ENCODE assay signal across 25 cellular contexts in genomic region chr1:81752840-81753239, GRCh38.
"Had no signal": no experiment of that assay in that cellular context is flagged by ENCODE, and none has a peak within 500 bp of the region (broad histone marks: within the 10 kb centered on the region; RNA-seq: fewer than 3 reads in every experiment).

No MANE protein-coding gene starts in this region.

- H3K27me3 Mint-ChIP-seq: dendritic cell treated with granulocyte-macrophage colony-stimulating factor and Interleukin-4, amounts not matched to agents 40 ng/mL and 50 ng/mL, for 4 days; effector memory CD8-positive, alpha-beta T cell had no signal

- H3K4me3 ChIP-seq: colonic mucosa, coronary artery, dorsolateral prefrontal cortex, esophagus muscularis mucosa, esophagus squamous epithelium, gastrocnemius medialis, gastroesophageal sphincter, heart left ventricle, heart right ventricle, hepatocyte had no signal

- H3K4me1 ChIP-seq: colonic mucosa, foreskin keratinocyte, gastrocnemius medialis, gastroesophageal sphincter had no signal

- H3K9me3 ChIP-seq: colonic mucosa, esophagus muscularis mucosa, gastrocnemius medialis, gastroesophageal sphincter, heart left ventricle, heart right ventricle had no signal

- H3K4me3 Mint-ChIP-seq: dendritic cell treated with granulocyte-macrophage colony-stimulating factor and Interleukin-4, amounts not matched to agents 40 ng/mL and 50 ng/mL, for 4 days; effector memory CD8-positive, alpha-beta T cell; endodermal cell had no signal

- H3K27me3 ChIP-seq: colonic mucosa, dorsolateral prefrontal cortex, esophagus muscularis mucosa, esophagus squamous epithelium, foreskin keratinocyte, gastrocnemius medialis, gastroesophageal sphincter, heart left ventricle, heart right ventricle, hepatocyte had no signal

- H3K4me1 Mint-ChIP-seq: endodermal cell had no signal

- H3K27ac ChIP-seq: colonic mucosa, coronary artery, dorsolateral prefrontal cortex, epithelial cell of prostate, esophagus muscularis mucosa, esophagus squamous epithelium, foreskin keratinocyte, gastrocnemius medialis, gastroesophageal sphincter, heart left ventricle, heart right ventricle, hepatocyte had no signal

- H3K9me3 Mint-ChIP-seq: endodermal cell had no signal

- DNase-seq: colonic mucosa; cortex of kidney; dermis blood vessel endothelial cell; dorsolateral prefrontal cortex; effector CD4-positive, alpha-beta T cell; effector CD8-positive, alpha-beta T cell; effector memory CD4-positive, alpha-beta T cell; effector memory CD8-positive, alpha-beta T cell; endodermal cell; erythroblast; esophagus squamous epithelium; foreskin fibroblast; foreskin keratinocyte; foreskin melanocyte; gastrocnemius medialis; glutamatergic neuron; head of caudate nucleus; heart left ventricle; heart right ventricle had no signal

- ATAC-seq: effector memory CD8-positive, alpha-beta T cell; foreskin keratinocyte; gastrocnemius medialis; gastroesophageal sphincter; heart left ventricle; heart right ventricle had no signal

- H3K36me3 ChIP-seq: colonic mucosa, esophagus muscularis mucosa, esophagus squamous epithelium, gastrocnemius medialis, gastroesophageal sphincter, heart left ventricle, heart right ventricle had no signal

- H3K27ac Mint-ChIP-seq: dendritic cell treated with granulocyte-macrophage colony-stimulating factor and Interleukin-4, amounts not matched to agents 40 ng/mL and 50 ng/mL, for 4 days; effector memory CD8-positive, alpha-beta T cell; endodermal cell had no signal
